ENCODE assay signal across 23 cellular contexts in the genomic region with DNA sequence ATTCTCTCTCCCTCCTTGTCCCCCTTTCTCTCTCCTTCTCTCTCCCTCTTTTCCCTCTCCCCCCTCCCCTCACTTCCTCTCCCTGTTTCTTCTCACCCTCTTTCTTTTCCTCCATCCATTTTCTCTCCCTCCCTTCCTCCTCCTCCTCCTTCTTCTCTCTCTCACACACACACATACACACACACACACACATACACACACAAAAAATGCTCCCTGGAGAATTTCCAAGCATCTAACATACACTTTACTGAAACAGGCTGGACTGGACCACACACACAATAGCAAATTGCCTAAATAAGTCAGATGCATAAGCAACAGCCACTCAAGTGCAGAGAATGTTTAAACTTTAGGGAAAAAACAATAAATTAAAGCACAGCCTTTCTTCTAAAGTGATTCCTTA.
"Had no signal": no experiment of that assay in that cellular context is flagged by ENCODE, and none has a peak within 500 bp of the region (broad histone marks: within the 10 kb centered on the region; RNA-seq: fewer than 3 reads in every experiment).

No MANE protein-coding gene starts in this region.

- H3K36me3 ChIP-seq: SJSA1 had no signal

- DNase-seq: Kasumi-1, MM.1S, NCI-H1092, NCI-H1105 treated with DMSO at 0.1 percent for 48 hours, NCI-H1417 treated with DMSO at 0.1 percent for 48 hours, NCI-H146, NCI-H1694 treated with DMSO at 0.1 percent for 48 hours, NCI-H1930, NCI-H2081, NCI-H2107, NCI-H2227 treated with DMSO at 0.1 percent for 48 hours, NCI-H524, NCI-H526 treated with DMSO at 0.1 percent for 48 hours, NCI-H748 treated with DMSO at 0.1 percent for 48 hours, Right ventricle myocardium superior, RPMI8226, SIG-M5 had no signal

- H3K4me3 ChIP-seq: K562, SJSA1, SK-N-MC had no signal

- H3K27ac Mint-ChIP-seq: IgD-negative memory B cell had no signal

- ATAC-seq: K562 had no signal

- H3K36me3 Mint-ChIP-seq: IgD-negative memory B cell had no signal

- H3K4me3 Mint-ChIP-seq: IgD-negative memory B cell had no signal

- H3K27ac ChIP-seq: HL-60, KMS-11, SJSA1, SK-N-MC had no signal

- H3K27me3 ChIP-seq: SJSA1 had no signal
